ENCODE assay signal across 15 cellular contexts in the genomic region with DNA sequence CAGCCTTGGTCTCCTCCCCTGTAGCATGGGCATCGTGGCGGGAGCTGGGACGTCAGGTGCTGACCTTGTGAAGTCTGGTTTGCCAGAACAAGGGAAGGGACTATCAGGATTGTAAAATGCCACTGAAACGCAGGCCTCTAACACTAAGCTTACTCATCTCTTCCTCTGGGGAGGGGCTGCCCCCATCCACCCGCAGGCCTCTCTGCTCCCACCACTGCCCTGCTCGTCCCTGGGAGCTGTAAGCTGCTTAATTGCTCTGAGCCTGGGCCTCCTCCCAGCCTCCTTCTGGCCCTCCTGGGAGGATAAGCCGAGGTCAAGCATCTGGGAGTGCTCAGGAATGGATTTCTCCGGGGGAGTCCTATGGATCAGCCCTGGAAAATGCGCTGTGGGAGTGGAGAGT. TPM values are rescaled to one million over a fixed set of nuclear protein-coding genes. Genes with fewer than 3 reads are reported as not detected.
A peak's percentile ranks its signal among the peaks of the same experiment; 100 is the strongest.
DNase-seq lines count a peak whose midpoint lies in the region; ATAC-seq, FAIRE-seq and TF ChIP-seq lines count a peak whose summit lies in the region.
"Had no signal": no experiment of that assay in that cellular context is flagged by ENCODE, and none has a peak within 500 bp of the region (broad histone marks: within the 10 kb centered on the region; RNA-seq: fewer than 3 reads in every experiment).

No MANE protein-coding gene starts in this region.

- H3K4me2 ChIP-seq in astrocyte (ENCODE audit: low read length) (peak overlapping the region; percentile 10), neural progenitor cell (no peak overlapping the region)

- H3K36me3 Mint-ChIP-seq in astrocyte (ENCODE audit: low read depth, unreplicated experiment): peaks cover 2% of the 10 kb centered on the region
- H3K36me3 Mint-ChIP-seq in neural progenitor cell: no peaks in the 10 kb centered on the region
- H3K36me3 Mint-ChIP-seq: memory B cell had no signal

- no peak overlapping the region for H3K27ac ChIP-seq in astrocyte (ENCODE audit: low read depth, low read length)
- H3K27ac ChIP-seq in neural progenitor cell: no peak overlapping the region
- H3K27ac ChIP-seq: skin epidermis, testis had no signal

- H3K4me1 Mint-ChIP-seq in astrocyte (ENCODE audit: low read depth, unreplicated experiment): peaks cover 3% of the 10 kb centered on the region
- peaks cover 39% of the 10 kb centered on the region for H3K4me1 Mint-ChIP-seq in neural progenitor cell
- H3K4me1 Mint-ChIP-seq: activated B cell treated with CpG ODN at 0.5 μM for 24 hours had no signal

- H3K4me3 ChIP-seq in astrocyte (ENCODE audit: insufficient read depth, low read depth, low read length): no peak overlapping the region
- no peak overlapping the region for H3K4me3 ChIP-seq in neural progenitor cell
- H3K4me3 ChIP-seq: GM12878, skin epidermis, testis had no signal

- H3K4me1 ChIP-seq in astrocyte (ENCODE audit: insufficient read depth, low read length) (peaks cover 19% of the 10 kb centered on the region), neural progenitor cell (peaks cover 19% of the 10 kb centered on the region)

- no peaks in the 10 kb centered on the region for H3K36me3 ChIP-seq in astrocyte (ENCODE audit: insufficient read depth, low read length)
- H3K36me3 ChIP-seq in neural progenitor cell: no peaks in the 10 kb centered on the region

- peaks cover 7% of the 10 kb centered on the region for H3K27me3 ChIP-seq in astrocyte (ENCODE audit: insufficient read depth, low read length)
- H3K27me3 ChIP-seq in neural progenitor cell: no peaks in the 10 kb centered on the region
- H3K27me3 ChIP-seq: testis had no signal

- H3K79me2 ChIP-seq in astrocyte (ENCODE audit: insufficient read depth, low read length) (no peaks in the 10 kb centered on the region), neural progenitor cell (ENCODE audit: low read depth) (no peaks in the 10 kb centered on the region)

- H3K9ac ChIP-seq in astrocyte (ENCODE audit: low read length): peak overlapping the region; percentile 14
- no peak overlapping the region for H3K9ac ChIP-seq in neural progenitor cell

- H3K9me3 ChIP-seq in astrocyte (ENCODE audit: insufficient read depth, low read depth, low read length) (no peaks in the 10 kb centered on the region), neural progenitor cell (ENCODE audit: low read depth) (no peaks in the 10 kb centered on the region)
- H3K9me3 ChIP-seq: testis had no signal

- DNase-seq in AG20443 (ENCODE audit: low spot score): peak; percentile 70
- peak; percentile 42 for DNase-seq in HT1080 (ENCODE audit: low read depth)
- peak; percentile 41 for DNase-seq in astrocyte (ENCODE audit: low read depth)
- DNase-seq in neural progenitor cell (ENCODE audit: low spot score): peak; percentile 51
- no peak for DNase-seq in hippocampal formation (lab: John Stamatoyannopoulos, UW)
- DNase-seq: activated B cell treated with CpG ODN at 0.5 μM for 24 hours, activated T-cell treated with anti-CD3 and anti-CD28 coated beads for 4 hours, AML-193, testis had no signal

- no peak overlapping the region for H2AFZ ChIP-seq in astrocyte (ENCODE audit: low read depth, low read length)
- H2AFZ ChIP-seq in neural progenitor cell (replicated peaks): no peak overlapping the region

- H3K4me3 Mint-ChIP-seq in astrocyte (ENCODE audit: unreplicated experiment): no peak overlapping the region
- H3K4me3 Mint-ChIP-seq in neural progenitor cell: no peak overlapping the region
- H3K4me3 Mint-ChIP-seq: activated B cell treated with CpG ODN at 0.5 μM for 24 hours, memory B cell had no signal

- TF ChIP-seq CTCF in astrocyte (IDR thresholded peaks at IDR 0.05; ENCODE audit: insufficient read depth, low read depth, low read length) (no peak), neural progenitor cell (IDR thresholded peaks at IDR 0.05) (no peak)

- H4K20me1 ChIP-seq in astrocyte (ENCODE audit: insufficient read depth, low read length) (peaks cover 7% of the 10 kb centered on the region), neural progenitor cell (ENCODE audit: low read depth) (no peaks in the 10 kb centered on the region)

- no peaks in the 10 kb centered on the region for H3K9me3 Mint-ChIP-seq in astrocyte (ENCODE audit: unreplicated experiment)
- no peaks in the 10 kb centered on the region for H3K9me3 Mint-ChIP-seq in neural progenitor cell
- H3K9me3 Mint-ChIP-seq: activated B cell treated with CpG ODN at 0.5 μM for 24 hours had no signal

- no peak for ATAC-seq in HG03025 (IDR thresholded peaks at IDR 0.05; ENCODE audit: low FRiP score, unreplicated experiment)
- no peak for ATAC-seq in HG02981 (IDR thresholded peaks at IDR 0.05; ENCODE audit: unreplicated experiment)
- ATAC-seq in GM21528 (IDR thresholded peaks at IDR 0.05; ENCODE audit: low FRiP score, unreplicated experiment): no peak
- ATAC-seq: GM12878 had no signal

- H3K27me3 Mint-ChIP-seq in astrocyte (ENCODE audit: low read depth, unreplicated experiment) (peaks cover 35% of the 10 kb centered on the region), neural progenitor cell (ENCODE audit: insufficient read depth, low read depth) (peaks cover 31% of the 10 kb centered on the region)

- H3K27ac Mint-ChIP-seq in astrocyte (ENCODE audit: unreplicated experiment) (no peak overlapping the region), neural progenitor cell (no peak overlapping the region)
- H3K27ac Mint-ChIP-seq: activated B cell treated with CpG ODN at 0.5 μM for 24 hours, memory B cell had no signal

- FAIRE-seq in astrocyte (lab: Jason Lieb, UNC): no peak
- FAIRE-seq: GM12878 had no signal

- H3F3A ChIP-seq in neural progenitor cell (ENCODE audit: low read depth): peaks cover 9% of the 10 kb centered on the region

RNA-seq across cellular contexts. Expression of a gene that starts 8.4 kb away (rescaled TPM):
- 1.7 and 2.1 TPM in 2 replicates for total RNA-seq in HT1080 (2014; rRNA removed; shearing (Covaris generic))
- 1.7 TPM in 2 replicates for polyA plus RNA-seq in HT1080 (2015; cell fraction: cytosol; rRNA removed)
- polyA plus RNA-seq in HT1080 (2015; cell fraction: nucleus; rRNA removed): 1.8 and 2.2 TPM in 2 replicates
- 0.26 and 0.36 TPM in 2 replicates for total RNA-seq in astrocyte
- total RNA-seq in neural progenitor cell (ENCODE audit: low replicate concordance): 4.4 and 5.7 TPM in 2 replicates
- total RNA-seq: activated B cell treated with CpG ODN at 0.5 μM for 24 hours, GM12878 had no signal
- polyA plus RNA-seq: GM12878 had no signal

Comparison
In these comparisons a context has a peak if more than half of its experiments do, and no peak if none do; other contexts are left out.
1. DNase-seq: peak in AG20443 (single experiment), HT1080 (single experiment), astrocyte (single experiment) and neural progenitor cell (single experiment); none in hippocampal formation (0 of 2).